Comparison of ENCODE assay signal across 1 cellular context in the genomic region with DNA sequence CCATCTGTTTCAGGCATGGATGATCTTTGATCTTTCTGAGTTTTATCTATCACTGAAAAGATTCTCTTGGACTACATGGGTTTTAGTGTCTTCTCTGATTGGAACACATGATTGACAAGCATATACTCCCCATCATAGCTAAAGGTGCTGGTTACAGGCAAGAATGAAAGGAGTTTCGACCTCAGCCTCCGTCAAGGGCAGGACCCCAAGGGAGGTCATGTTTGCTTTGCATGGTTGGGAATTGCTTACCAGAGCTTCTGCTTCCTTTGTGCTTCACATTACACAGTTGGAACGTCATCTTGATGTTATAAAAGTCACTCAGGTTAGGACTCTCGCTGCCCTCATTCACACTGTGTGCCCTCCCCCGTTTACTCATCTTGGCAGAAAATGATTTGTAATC.
TF ChIP-seq lines count a peak whose summit lies in the region.

No MANE protein-coding gene starts in this region.

TF ChIP-seq in HepG2, 621 proteins besides CTCF, POLR2A, EP300 and RAD21 (continued from another document):
- TF ChIP-seq ZBED4 (CRISPR knock-in tag; IDR thresholded peaks at IDR 0.05; ENCODE audit: borderline replicate concordance): no peak
- 0 out of 2 replicates have a peak, but pooled peaks have one; percentile 18 for TF ChIP-seq KDM6A (CRISPR knock-in tag; IDR thresholded peaks at IDR 0.05; ENCODE audit: low read depth)
- TF ChIP-seq CHD4 (IDR thresholded peaks at IDR 0.05; ENCODE audit: borderline replicate concordance, low read length): no peak
- TF ChIP-seq MXI1 (IDR thresholded peaks at IDR 0.05; ENCODE audit: borderline replicate concordance, low read depth, low read length): no peak
- TF ChIP-seq THAP8 (CRISPR knock-in tag; IDR thresholded peaks at IDR 0.05; ENCODE audit: borderline replicate concordance): no peak
- no peak for TF ChIP-seq ZBTB26 (CRISPR knock-in tag; IDR thresholded peaks at IDR 0.05; ENCODE audit: borderline replicate concordance)
- no peak for TF ChIP-seq NAIF1 (CRISPR knock-in tag; IDR thresholded peaks at IDR 0.05; ENCODE audit: borderline replicate concordance)
- no peak for TF ChIP-seq HMGXB4 (CRISPR knock-in tag; IDR thresholded peaks at IDR 0.05; ENCODE audit: borderline replicate concordance in 1 of 2, low read depth in 1 of 2)
- no peak for TF ChIP-seq ZNF30 (CRISPR knock-in tag; IDR thresholded peaks at IDR 0.05)
- no peak for TF ChIP-seq HES4 (CRISPR knock-in tag; IDR thresholded peaks at IDR 0.05; ENCODE audit: borderline replicate concordance)
- no peak for TF ChIP-seq HMGA1 (CRISPR knock-in tag; conservative IDR thresholded peaks at IDR 0.05)
- TF ChIP-seq FOXP1 (IDR thresholded peaks at IDR 0.05): no peak
- peak; percentile 32; the same call in 1 of the 2 replicates for TF ChIP-seq FOXP1 (CRISPR knock-in tag; IDR thresholded peaks at IDR 0.05)
- TF ChIP-seq NR2F6 (IDR thresholded peaks at IDR 0.05): peak; percentile 85
- peak; percentile 92 for TF ChIP-seq NR2F6 (CRISPR knock-in tag; IDR thresholded peaks at IDR 0.05)
- TF ChIP-seq NFYB (CRISPR knock-in tag; IDR thresholded peaks at IDR 0.05): no peak
- TF ChIP-seq ZNF546 (CRISPR knock-in tag; conservative IDR thresholded peaks at IDR 0.05): no peak
- TF ChIP-seq ZNF256 (CRISPR knock-in tag; conservative IDR thresholded peaks at IDR 0.05): no peak
- TF ChIP-seq HHEX (CRISPR knock-in tag; IDR thresholded peaks at IDR 0.05): peak; percentile 51; the same call in 1 of the 2 replicates
- TF ChIP-seq ZNF468 (CRISPR knock-in tag; IDR thresholded peaks at IDR 0.05): no peak
- TF ChIP-seq, protein P1, sequence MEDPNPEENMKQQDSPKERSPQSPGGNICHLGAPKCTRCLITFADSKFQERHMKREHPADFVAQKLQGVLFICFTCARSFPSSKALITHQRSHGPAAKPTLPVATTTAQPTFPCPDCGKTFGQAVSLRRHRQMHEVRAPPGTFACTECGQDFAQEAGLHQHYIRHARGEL (CRISPR knock-in tag; IDR thresholded peaks at IDR 0.05): no peak
- no peak for TF ChIP-seq ZNF552 (CRISPR knock-in tag; IDR thresholded peaks at IDR 0.05; ENCODE audit: borderline replicate concordance)
- TF ChIP-seq, protein P2, sequence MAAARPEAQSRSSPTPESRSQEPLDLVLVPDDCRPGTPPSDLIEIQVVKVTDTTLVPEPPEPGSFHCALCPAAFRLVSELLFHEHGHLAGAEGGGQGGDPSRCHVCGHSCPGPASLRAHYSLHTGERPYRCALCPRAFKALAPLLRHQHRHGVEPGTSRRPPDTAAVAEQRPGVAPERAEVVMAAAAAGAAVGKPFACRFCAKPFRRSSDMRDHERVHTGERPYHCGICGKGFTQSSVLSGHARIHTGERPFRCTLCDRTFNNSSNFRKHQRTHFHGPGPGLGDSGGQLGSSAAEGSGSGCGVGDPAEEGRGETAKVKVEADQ (CRISPR knock-in tag; IDR thresholded peaks at IDR 0.05; ENCODE audit: borderline replicate concordance): no peak
- no peak for TF ChIP-seq IRF1 (CRISPR knock-in tag; IDR thresholded peaks at IDR 0.05; ENCODE audit: low read depth)
